Comparison of ENCODE assay signal across 19 cellular contexts in the genomic region with DNA sequence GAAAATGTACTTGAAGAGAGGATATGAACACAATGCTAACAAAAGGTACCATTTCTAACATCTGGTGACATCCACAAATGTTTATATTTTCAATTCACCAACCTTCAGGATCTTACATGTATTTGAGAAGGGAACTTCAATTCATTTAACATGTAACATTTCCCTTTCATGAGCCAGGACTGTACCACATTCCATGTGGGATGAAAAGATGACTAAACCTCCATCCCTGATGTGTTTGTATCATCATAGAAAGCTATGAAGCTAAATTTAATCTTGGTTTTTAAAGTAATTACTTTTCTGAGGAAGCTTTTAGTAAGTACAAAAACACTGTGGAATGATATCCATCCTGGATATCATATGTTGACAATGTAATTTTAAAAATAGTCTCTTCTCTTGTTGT.
DNase-seq lines count a peak whose midpoint lies in the region; ATAC-seq and TF ChIP-seq lines count a peak whose summit lies in the region.
"Had no signal": no experiment of that assay in that cellular context is flagged by ENCODE, and none has a peak within 500 bp of the region (broad histone marks: within the 10 kb centered on the region; RNA-seq: fewer than 3 reads in every experiment).

No MANE protein-coding gene starts in this region.

- no peaks in the 10 kb centered on the region for H3K27me3 Mint-ChIP-seq in activated naive CD4-positive, alpha-beta T cell treated with anti-CD3 and anti-CD28 coated beads for 36 hours (ENCODE audit: low read depth)
- H3K27me3 Mint-ChIP-seq in activated naive CD8-positive, alpha-beta T cell treated with anti-CD3 and anti-CD28 coated beads, Interleukin-2, amount 10 ng/mL, durations not matched to agents 7 days and 5 days: no peaks in the 10 kb centered on the region
- no peaks in the 10 kb centered on the region for H3K27me3 Mint-ChIP-seq in stimulated activated naive CD8-positive, alpha-beta T cell treated with anti-CD3 and anti-CD28 coated beads, Interleukin-15, amount 100 ng/mL, for 72 hours

- H3K36me3 ChIP-seq in Karpas-422 (ENCODE audit: insufficient read depth, low read length): no peaks in the 10 kb centered on the region
- peaks cover 10% of the 10 kb centered on the region for H3K36me3 ChIP-seq in SJCRH30
- H3K36me3 ChIP-seq in breast epithelium: no peaks in the 10 kb centered on the region
- H3K36me3 ChIP-seq: uterus had no signal

- no peaks in the 10 kb centered on the region for H3K9me2 ChIP-seq in Karpas-422 (replicated peaks; ENCODE audit: insufficient read depth, low read length)

- no peak for TF ChIP-seq CTCF in breast epithelium (IDR thresholded peaks at IDR 0.05)

- peaks cover 34% of the 10 kb centered on the region for H3K36me3 Mint-ChIP-seq in activated naive CD4-positive, alpha-beta T cell treated with anti-CD3 and anti-CD28 coated beads for 36 hours (ENCODE audit: low read depth)
- peaks cover 38% of the 10 kb centered on the region for H3K36me3 Mint-ChIP-seq in activated naive CD8-positive, alpha-beta T cell treated with anti-CD3 and anti-CD28 coated beads, Interleukin-2, amount 10 ng/mL, durations not matched to agents 7 days and 5 days

- no peak for TF ChIP-seq POLR2A in breast epithelium (IDR thresholded peaks at IDR 0.05)

- no peak for ATAC-seq in activated naive CD8-positive, alpha-beta T cell treated with anti-CD3 and anti-CD28 coated beads, Interleukin-2, amount 10 ng/mL, durations not matched to agents 7 days and 5 days (ENCODE audit: low read depth)
- ATAC-seq in stimulated activated naive CD8-positive, alpha-beta T cell treated with anti-CD3 and anti-CD28 coated beads, Interleukin-15, amount 100 ng/mL, for 72 hours: no peak
- ATAC-seq: HCT116, mucosa of descending colon, psoas muscle had no signal

- no peaks in the 10 kb centered on the region for H3K79me2 ChIP-seq in Karpas-422 (ENCODE audit: low read length)

- H3K4me3 Mint-ChIP-seq in activated naive CD4-positive, alpha-beta T cell treated with anti-CD3 and anti-CD28 coated beads for 36 hours: no peak overlapping the region
- H3K4me3 Mint-ChIP-seq in activated naive CD8-positive, alpha-beta T cell treated with anti-CD3 and anti-CD28 coated beads, Interleukin-2, amount 10 ng/mL, durations not matched to agents 7 days and 5 days: peak overlapping the region; percentile 14
- H3K4me3 Mint-ChIP-seq in stimulated activated naive CD8-positive, alpha-beta T cell treated with anti-CD3 and anti-CD28 coated beads, Interleukin-15, amount 100 ng/mL, for 72 hours: peak overlapping the region; percentile 36 to 40

- DNase-seq in activated naive CD4-positive, alpha-beta T cell treated with anti-CD3 and anti-CD28 coated beads for 36 hours: no peak
- DNase-seq in activated naive CD4-positive, alpha-beta T cell (lab: John Stamatoyannopoulos, UW): no peak
- DNase-seq in Karpas-422 (no peak), SJCRH30 (no peak), breast epithelium (ENCODE audit: low spot score in 2 of 2) (no peak), AML-193 (lab: John Stamatoyannopoulos, UW) (no peak)
- DNase-seq in activated naive CD8-positive, alpha-beta T cell treated with anti-CD3 and anti-CD28 coated beads, Interleukin-2, amount 10 ng/mL, durations not matched to agents 7 days and 5 days: no peak
- DNase-seq in stimulated activated naive CD8-positive, alpha-beta T cell treated with anti-CD3 and anti-CD28 coated beads, Interleukin-15, amount 100 ng/mL, for 72 hours: no peak
- DNase-seq: cortex of kidney, DMS153, KBM-7, mucosa of descending colon, NCI-H2029 treated with DMSO at 0.1 percent for 48 hours, NCI-H226, NCI-H774, psoas muscle, uterus had no signal

- POLR2A ChIA-PET in activated naive CD8-positive, alpha-beta T cell treated with anti-CD3 and anti-CD28 coated beads, Interleukin-2, amount 10 ng/mL, durations not matched to agents 7 days and 5 days (lab: Charles Lee): no interaction called here

- H4K20me1 ChIP-seq in Karpas-422 (ENCODE audit: insufficient read depth, low read depth, low read length): no peaks in the 10 kb centered on the region

- H3K27ac ChIP-seq in Karpas-422 (ENCODE audit: low read length) (no peak overlapping the region), SJCRH30 (no peak overlapping the region), breast epithelium (no peak overlapping the region)
- H3K27ac ChIP-seq: psoas muscle, RWPE1 had no signal

- H3K9me3 ChIP-seq in Karpas-422 (ENCODE audit: low read length) (peaks cover 5% of the 10 kb centered on the region; the same call in 1 of the 2 replicates), SJCRH30 (replicated peaks) (no peaks in the 10 kb centered on the region), breast epithelium (no peaks in the 10 kb centered on the region)
- H3K9me3 ChIP-seq: mucosa of descending colon, psoas muscle, uterus had no signal

- peak overlapping the region; percentile 57 for H3K27ac Mint-ChIP-seq in activated naive CD4-positive, alpha-beta T cell treated with anti-CD3 and anti-CD28 coated beads for 36 hours
- H3K27ac Mint-ChIP-seq in activated naive CD8-positive, alpha-beta T cell treated with anti-CD3 and anti-CD28 coated beads, Interleukin-2, amount 10 ng/mL, durations not matched to agents 7 days and 5 days: peak overlapping the region; percentile 73
- H3K27ac Mint-ChIP-seq in stimulated activated naive CD8-positive, alpha-beta T cell treated with anti-CD3 and anti-CD28 coated beads, Interleukin-15, amount 100 ng/mL, for 72 hours: peak overlapping the region in 1 of 2 donors; percentile 81

- H3K4me1 ChIP-seq in Karpas-422 (ENCODE audit: low read length): peaks cover 64% of the 10 kb centered on the region
- H3K4me1 ChIP-seq in SJCRH30: peaks cover 4% of the 10 kb centered on the region
- H3K4me1 ChIP-seq in breast epithelium: no peaks in the 10 kb centered on the region
- H3K4me1 ChIP-seq: uterus had no signal

- H3K9ac ChIP-seq in Karpas-422 (ENCODE audit: low read length): no peak overlapping the region

- H2AFZ ChIP-seq in Karpas-422 (ENCODE audit: low read length): peak overlapping the region; percentile 36; the same call in 1 of the 2 replicates

- no peak overlapping the region for H3K4me3 ChIP-seq in Karpas-422 (ENCODE audit: low read length)
- H3K4me3 ChIP-seq in SJCRH30: no peak overlapping the region
- H3K4me3 ChIP-seq in breast epithelium: no peak overlapping the region
- H3K4me3 ChIP-seq: mucosa of descending colon, psoas muscle, uterus had no signal

- no peak overlapping the region for H3K4me2 ChIP-seq in Karpas-422 (ENCODE audit: low read depth, low read length, poor library complexity, severe bottlenecking)

- no peaks in the 10 kb centered on the region for H3K27me3 ChIP-seq in Karpas-422 (ENCODE audit: low read length)
- no peaks in the 10 kb centered on the region for H3K27me3 ChIP-seq in SJCRH30
- no peaks in the 10 kb centered on the region for H3K27me3 ChIP-seq in breast epithelium
- H3K27me3 ChIP-seq: uterus had no signal

- intact Hi-C loops in activated naive CD4-positive, alpha-beta T cell treated with anti-CD3 and anti-CD28 coated beads for 36 hours (cut with micrococcal nuclease): loop anchor here (1.0 to 5.0 kb wide), 6 partner anchors 21 to 406 kb away; partner anchors contain the start of gene GNAQ
- intact Hi-C loops in breast epithelium (cut with DNase I; ENCODE audit: low total_unique reads): no loop called here

- no peaks in the 10 kb centered on the region for H3K9me3 Mint-ChIP-seq in activated naive CD4-positive, alpha-beta T cell treated with anti-CD3 and anti-CD28 coated beads for 36 hours
- peaks cover 1% of the 10 kb centered on the region for H3K9me3 Mint-ChIP-seq in activated naive CD8-positive, alpha-beta T cell treated with anti-CD3 and anti-CD28 coated beads, Interleukin-2, amount 10 ng/mL, durations not matched to agents 7 days and 5 days
- peaks cover 0 to 6% of the 10 kb centered on the region in 2 donors for H3K9me3 Mint-ChIP-seq in stimulated activated naive CD8-positive, alpha-beta T cell treated with anti-CD3 and anti-CD28 coated beads, Interleukin-15, amount 100 ng/mL, for 72 hours

- CTCF ChIA-PET in activated naive CD4-positive, alpha-beta T cell treated with anti-CD3 and anti-CD28 coated beads for 36 hours (lab: Charles Lee): interaction anchor here (0.8 kb wide), 1 partner anchor 25 kb away, joined by 3 read pairs; no protein-coding TSS in a partner anchor

- H3K4me1 Mint-ChIP-seq in activated naive CD4-positive, alpha-beta T cell treated with anti-CD3 and anti-CD28 coated beads for 36 hours (ENCODE audit: low read depth): peaks cover 49% of the 10 kb centered on the region
- peaks cover 17% of the 10 kb centered on the region for H3K4me1 Mint-ChIP-seq in activated naive CD8-positive, alpha-beta T cell treated with anti-CD3 and anti-CD28 coated beads, Interleukin-2, amount 10 ng/mL, durations not matched to agents 7 days and 5 days
- H3K4me1 Mint-ChIP-seq in stimulated activated naive CD8-positive, alpha-beta T cell treated with anti-CD3 and anti-CD28 coated beads, Interleukin-15, amount 100 ng/mL, for 72 hours: peaks cover 59% of the 10 kb centered on the region
